1 cellular context compared by ENCODE assay signal in the genomic region with DNA sequence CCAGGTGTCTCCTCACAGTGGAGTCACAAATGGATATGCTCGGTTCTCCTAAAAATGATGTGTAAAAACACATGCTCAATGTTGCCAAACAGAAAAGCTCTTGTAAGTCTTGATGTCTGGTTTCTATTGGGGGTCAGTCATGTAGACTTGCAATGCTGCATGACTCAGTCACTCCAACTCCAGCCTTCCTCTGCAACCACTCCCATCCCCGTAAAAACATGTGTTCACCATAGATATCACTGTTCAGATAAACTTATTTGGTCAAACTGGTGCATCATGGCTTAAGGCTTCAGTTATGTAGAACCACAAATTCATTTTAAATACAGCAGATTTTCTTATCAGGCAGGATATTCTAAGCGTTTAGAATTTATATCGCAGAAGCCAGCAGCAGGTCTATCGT.
TF ChIP-seq lines count a peak whose summit lies in the region.

No MANE protein-coding gene starts in this region.

TF ChIP-seq in IMR-90, 13 proteins besides CTCF, POLR2A, EP300 and RAD21 (continued from another document):
- TF ChIP-seq, protein P1, sequence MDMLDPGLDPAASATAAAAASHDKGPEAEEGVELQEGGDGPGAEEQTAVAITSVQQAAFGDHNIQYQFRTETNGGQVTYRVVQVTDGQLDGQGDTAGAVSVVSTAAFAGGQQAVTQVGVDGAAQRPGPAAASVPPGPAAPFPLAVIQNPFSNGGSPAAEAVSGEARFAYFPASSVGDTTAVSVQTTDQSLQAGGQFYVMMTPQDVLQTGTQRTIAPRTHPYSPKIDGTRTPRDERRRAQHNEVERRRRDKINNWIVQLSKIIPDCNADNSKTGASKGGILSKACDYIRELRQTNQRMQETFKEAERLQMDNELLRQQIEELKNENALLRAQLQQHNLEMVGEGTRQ (IDR thresholded peaks at IDR 0.05; ENCODE audit: low read depth, low read length): no peak
- TF ChIP-seq NFE2L2 (IDR thresholded peaks at IDR 0.05; ENCODE audit: low read depth, low read length): no peak
- no peak for TF ChIP-seq CEBPB (IDR thresholded peaks at IDR 0.05; ENCODE audit: low read depth, low read length)
- TF ChIP-seq BHLHE40 (IDR thresholded peaks at IDR 0.05; ENCODE audit: low read depth, low read length): no peak
- no peak for TF ChIP-seq SMC3 (IDR thresholded peaks at IDR 0.05; ENCODE audit: low read depth, low read length)
- no peak for TF ChIP-seq RCOR1 (IDR thresholded peaks at IDR 0.05; ENCODE audit: insufficient replicate concordance, low read length)
